Comparison of ENCODE assay signal across 11 cellular contexts in genomic region chr2:240374085-240374907, GRCh38.
DNase-seq lines count a peak whose midpoint lies in the region; ATAC-seq, FAIRE-seq and TF ChIP-seq lines count a peak whose summit lies in the region.
"Had no signal": no experiment of that assay in that cellular context is flagged by ENCODE, and none has a peak within 500 bp of the region (broad histone marks: within the 10 kb centered on the region; RNA-seq: fewer than 3 reads in every experiment).

No MANE protein-coding gene starts in this region.

- FAIRE-seq in keratinocyte (lab: Jason Lieb, UNC): peak; percentile 71
- FAIRE-seq: small intestine had no signal

- no peak for TF ChIP-seq RAD21 in HCT116 (IDR thresholded peaks at IDR 0.05; ENCODE audit: low read depth)

- no peaks in the 10 kb centered on the region for H3K79me2 ChIP-seq in HCT116 (ENCODE audit: insufficient read depth, low read length)
- no peaks in the 10 kb centered on the region for H3K79me2 ChIP-seq in keratinocyte (ENCODE audit: control insufficient read depth, insufficient read depth, low read length)

- H3K27ac Mint-ChIP-seq in activated naive CD4-positive, alpha-beta T cell treated with anti-CD3 and anti-CD28 coated beads, Interleukin-2, amount 50 U/mL, for 72 hours: no peak overlapping the region

- no peak for TF ChIP-seq POLR2A in HCT116 (IDR thresholded peaks at IDR 0.05; ENCODE audit: borderline replicate concordance, extremely low read depth, insufficient read depth, insufficient read length)

- peak; percentile 51 for ATAC-seq in HCT116
- ATAC-seq in GM19324 (IDR thresholded peaks at IDR 0.05; ENCODE audit: low FRiP score, unreplicated experiment): no peak
- ATAC-seq in activated naive CD4-positive, alpha-beta T cell treated with anti-CD3 and anti-CD28 coated beads, Interleukin-2, amount 50 U/mL, for 72 hours: no peak

- in situ Hi-C loops in brain microvascular endothelial cell (cut with HindIII; ENCODE audit: low pct_ligation_motif_present, low sequenced_read_pairs): no loop called here

- POLR2A ChIA-PET in HCT116 (lab: Charles Lee): no interaction called here

- peaks cover 47 to 63% of the 10 kb centered on the region in 2 experiments for H3K4me1 ChIP-seq in HCT116 (ENCODE audit: control insufficient read depth in 1 of 2, insufficient read depth in 2 of 2, low read length in 2 of 2)
- H3K4me1 ChIP-seq in keratinocyte (ENCODE audit: control insufficient read depth, extremely low read depth, insufficient read depth, low read length): peaks cover 21% of the 10 kb centered on the region

- no peaks in the 10 kb centered on the region for H3K36me3 ChIP-seq in HCT116 (ENCODE audit: control insufficient read depth in 1 of 2, insufficient read depth in 2 of 2, low read length in 2 of 2)
- no peaks in the 10 kb centered on the region for H3K36me3 ChIP-seq in brain microvascular endothelial cell (replicated peaks)
- no peaks in the 10 kb centered on the region for H3K36me3 ChIP-seq in keratinocyte (ENCODE audit: control insufficient read depth in 2 of 2, extremely low read depth in 1 of 2, insufficient read depth in 2 of 2, low read length in 2 of 2)

- no peak for DNase-seq in HCT116 (ENCODE audit: low read depth, low spot score)
- DNase-seq in brain microvascular endothelial cell: peak; percentile 82
- peak; percentile 26 for DNase-seq in keratinocyte (ENCODE audit: low read depth, low spot score)
- peak; percentile 56 for DNase-seq in stromal cell of bone marrow (ENCODE audit: low read depth)
- no peak for DNase-seq in activated T-cell treated with anti-CD3 and anti-CD28 coated beads, Interleukin-2, amount 50 U/mL, for 1 hour
- no peak for DNase-seq in activated naive CD4-positive, alpha-beta T cell treated with anti-CD3 and anti-CD28 coated beads, Interleukin-2, amount 50 U/mL, for 72 hours (ENCODE audit: low spot score in 2 of 2)
- DNase-seq in SIG-M5 treated with dmso at 0.1 percent for 504 hours (lab: John Stamatoyannopoulos, UW; ENCODE audit: unreplicated experiment): no peak
- DNase-seq: effector CD4-positive, alpha-beta T cell; NCI-H2029 treated with DMSO at 0.1 percent for 48 hours; small intestine had no signal

- H2AFZ ChIP-seq in HCT116 (ENCODE audit: low read depth, low read length, poor library complexity, severe bottlenecking) (no peak overlapping the region), keratinocyte (ENCODE audit: control insufficient read depth, low read length) (no peak overlapping the region)

- H4K20me1 ChIP-seq in HCT116 (ENCODE audit: insufficient read depth) (no peaks in the 10 kb centered on the region), keratinocyte (ENCODE audit: control insufficient read depth, extremely low read depth, insufficient read depth, low read length) (no peaks in the 10 kb centered on the region)

- H3K27ac ChIP-seq in HCT116 (ENCODE audit: low read depth, low read length) (peak overlapping the region; percentile 11; the same call in 1 of the 2 replicates), brain microvascular endothelial cell (peak overlapping the region; percentile 3), keratinocyte (ENCODE audit: control insufficient read depth, insufficient read depth, low read length) (no peak overlapping the region)

- H3K9ac ChIP-seq in HCT116 (ENCODE audit: low read length) (peak overlapping the region; percentile 52), keratinocyte (ENCODE audit: control insufficient read depth, extremely low read depth, insufficient read depth, low read length) (peak overlapping the region; percentile 33)

- intact Hi-C loops in HCT116 (cut with micrococcal nuclease): loop anchor here (5.0 kb wide), 1 partner anchor 142 kb away; no protein-coding TSS in a partner anchor

- H3K9me3 ChIP-seq in HCT116 (ENCODE audit: control insufficient read depth in 1 of 2, insufficient read depth in 1 of 2, low read depth in 1 of 2, low read length in 2 of 2) (no peaks in the 10 kb centered on the region), keratinocyte (ENCODE audit: control insufficient read depth, low read depth, low read length) (no peaks in the 10 kb centered on the region)

- H3K9me2 ChIP-seq in HCT116 (ENCODE audit: insufficient read depth): no peaks in the 10 kb centered on the region

- CTCF ChIA-PET in HCT116 (lab: Charles Lee): interaction anchor here (0.9 kb wide), 1 partner anchor 10 kb away, joined by 4 read pairs; no protein-coding TSS in a partner anchor

- H3K27me3 ChIP-seq in HCT116 (ENCODE audit: insufficient read depth, low read length): no peaks in the 10 kb centered on the region
- H3K27me3 ChIP-seq in brain microvascular endothelial cell (replicated peaks): no peaks in the 10 kb centered on the region
- peaks cover 16% of the 10 kb centered on the region for H3K27me3 ChIP-seq in keratinocyte (ENCODE audit: control insufficient read depth, extremely low read depth, insufficient read depth, low read length)

- no peak overlapping the region; a peak in 1 of 4 replicates for H3K4me3 ChIP-seq in HCT116 (replicated peaks in 1 of 2; ENCODE audit: low read depth in 1 of 2, low read length in 2 of 2)
- H3K4me3 ChIP-seq in brain microvascular endothelial cell (ENCODE audit: low read depth, low read length): no peak overlapping the region
- H3K4me3 ChIP-seq in keratinocyte (ENCODE audit: control insufficient read depth in 2 of 3, extremely low read depth in 1 of 3, insufficient read depth in 2 of 3, low read depth in 1 of 3, low read length in 3 of 3): no peak overlapping the region

- no peaks in the 10 kb centered on the region for H3K36me3 Mint-ChIP-seq in activated naive CD4-positive, alpha-beta T cell treated with anti-CD3 and anti-CD28 coated beads, Interleukin-2, amount 50 U/mL, for 72 hours

- no peaks in the 10 kb centered on the region for H3K9me3 Mint-ChIP-seq in activated naive CD4-positive, alpha-beta T cell treated with anti-CD3 and anti-CD28 coated beads, Interleukin-2, amount 50 U/mL, for 72 hours

- no peak for TF ChIP-seq CTCF in HCT116 (IDR thresholded peaks at IDR 0.05 in 2 of 3, conservative IDR thresholded peaks at IDR 0.05 in 1 of 3; ENCODE audit: borderline replicate concordance in 1 of 3, insufficient read depth in 1 of 3, low read depth in 2 of 3, low read length in 2 of 3)
- TF ChIP-seq CTCF in brain microvascular endothelial cell (IDR thresholded peaks at IDR 0.05; ENCODE audit: low read depth, low read length, missing control alignments): no peak
- no peak for TF ChIP-seq CTCF in keratinocyte (optimal IDR thresholded peaks at IDR 0.05 in 1 of 3, IDR thresholded peaks at IDR 0.05 in 1 of 3, conservative IDR thresholded peaks at IDR 0.05 in 1 of 3; ENCODE audit: extremely low read depth in 1 of 3, insufficient read depth in 2 of 3, low read length in 3 of 3)

- dilution Hi-C loops in keratinocyte (cut with MboI; ENCODE audit: extremely low pct_ligation_motif_present, low sequenced_read_pairs): no loop called here

- no TSS peak for BruUV-seq in HCT116 (replicated peaks; lab: Mats Ljungman, UMichigan)

- H3K9me1 ChIP-seq in keratinocyte (ENCODE audit: control insufficient read depth, extremely low read depth, insufficient read depth, low read length): no peaks in the 10 kb centered on the region

- H3K4me2 ChIP-seq in HCT116 (ENCODE audit: low read length): peak overlapping the region; percentile 82
- no peak overlapping the region for H3K4me2 ChIP-seq in keratinocyte (ENCODE audit: control insufficient read depth, extremely low read depth, insufficient read depth, low read depth, low read length)

- RAD21 ChIA-PET in HCT116 (lab: Charles Lee; ENCODE audit: low non-redundant PET in 1 of 2, low total read pairs in 2 of 2, uncharacterized antibody in 2 of 2, unreplicated experiment in 2 of 2): no interaction called here

TF ChIP-seq in HCT116, 20 proteins besides CTCF, POLR2A, EP300 and RAD21:
- TF ChIP-seq MAX (IDR thresholded peaks at IDR 0.05) (peak; percentile 61; the same call in 1 of the 2 replicates), JUND (IDR thresholded peaks at IDR 0.05) (no peak)
TF ChIP-seq in HCT116: peak in this region for 1.

Comparison
In these comparisons a context has a peak if more than half of its experiments do, and no peak if none do; other contexts are left out.
1. DNase-seq: peak in brain microvascular endothelial cell (single experiment), keratinocyte (single experiment) and stromal cell of bone marrow (single experiment); none in HCT116 (single experiment), activated T-cell treated with anti-CD3 and anti-CD28 coated beads, Interleukin-2, amount 50 U/mL, for 1 hour (single experiment), activated naive CD4-positive, alpha-beta T cell treated with anti-CD3 and anti-CD28 coated beads, Interleukin-2, amount 50 U/mL, for 72 hours (0 of 2) and SIG-M5 treated with dmso at 0.1 percent for 504 hours (single experiment).